In the genomic region with DNA sequence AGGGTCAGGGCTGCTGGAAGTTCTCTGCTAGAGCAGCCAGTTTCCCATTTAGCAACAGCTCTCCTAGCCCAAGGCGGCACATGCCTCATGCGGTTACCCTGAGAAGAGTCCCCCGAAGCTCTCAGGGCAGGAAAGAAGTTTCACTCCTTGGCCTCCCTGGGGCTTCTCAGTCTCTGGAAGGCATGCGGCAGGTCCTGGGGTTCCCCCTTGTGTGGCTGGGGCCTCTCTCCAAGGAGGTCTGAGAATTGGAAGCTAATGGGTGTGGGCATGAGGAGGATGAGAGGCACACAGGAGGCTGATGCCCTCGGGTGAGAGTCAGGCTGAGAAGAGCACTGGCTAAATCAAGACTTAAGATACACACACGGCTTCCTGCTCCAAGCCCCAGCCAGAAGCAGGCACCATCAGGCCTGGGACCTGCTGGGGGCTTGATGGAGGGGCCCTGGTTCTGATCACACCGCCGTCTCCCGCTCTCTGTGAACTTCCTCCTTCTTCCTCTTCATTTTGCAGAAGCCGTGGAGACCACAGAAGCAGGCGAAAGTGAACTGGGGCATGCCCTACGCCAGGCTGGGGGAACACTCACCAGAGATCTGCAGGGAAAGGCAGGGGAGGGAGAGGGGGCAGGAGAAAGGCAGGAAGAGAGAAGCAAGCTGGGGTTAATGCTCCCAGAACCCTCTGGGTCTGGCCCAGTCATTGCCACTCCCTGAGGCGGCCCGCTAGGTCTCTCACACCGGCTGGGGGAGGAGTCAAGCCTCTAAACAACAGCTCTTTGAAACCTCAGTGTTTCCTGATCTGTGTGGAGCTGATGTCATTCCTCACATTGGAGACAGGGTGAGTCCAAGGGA, we compare ENCODE assay signal across 1 cellular context.
A peak's percentile ranks its signal among the peaks of the same experiment; 100 is the strongest.
TF ChIP-seq lines count a peak whose summit lies in the region.

No MANE protein-coding gene starts in this region.

TF ChIP-seq in K562, 482 proteins besides CTCF, POLR2A, EP300 and RAD21 (continues in another document):
- 0 out of 4 replicates have a peak, but pooled peaks of 1 of the 2 experiments have one; percentile 14 for TF ChIP-seq HDAC1 (IDR thresholded peaks at IDR 0.05)
- TF ChIP-seq, protein P1, sequence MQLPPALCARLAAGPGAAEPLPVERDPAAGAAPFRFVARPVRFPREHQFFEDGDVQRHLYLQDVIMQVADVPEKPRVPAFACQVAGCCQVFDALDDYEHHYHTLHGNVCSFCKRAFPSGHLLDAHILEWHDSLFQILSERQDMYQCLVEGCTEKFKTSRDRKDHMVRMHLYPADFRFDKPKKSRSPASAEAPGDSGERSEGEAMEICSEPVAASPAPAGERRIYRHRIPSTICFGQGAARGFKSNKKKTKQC (CRISPR knock-in tag; IDR thresholded peaks at IDR 0.05), result 0 out of 2 replicates have a peak, but pooled peaks have one; percentile 19
- no peak for TF ChIP-seq ESRRB (CRISPR knock-in tag; IDR thresholded peaks at IDR 0.05; ENCODE audit: borderline replicate concordance)
- TF ChIP-seq SRF (CRISPR knock-in tag; IDR thresholded peaks at IDR 0.05), result 0 out of 4 replicates have a peak, but pooled peaks of 1 of the 2 experiments have one; percentile 14
- TF ChIP-seq ELF2 (CRISPR knock-in tag; IDR thresholded peaks at IDR 0.05), result 0 out of 2 replicates have a peak, but pooled peaks have one; percentile 17
- TF ChIP-seq SIX5 (IDR thresholded peaks at IDR 0.05; ENCODE audit: borderline replicate concordance in 1 of 2, insufficient read depth in 1 of 2, low read depth in 1 of 2, low read length in 2 of 2), result no peak
- TF ChIP-seq ETV5 (CRISPR knock-in tag; IDR thresholded peaks at IDR 0.05; ENCODE audit: low read depth), result 0 out of 2 replicates have a peak, but pooled peaks have one; percentile 36
- TF ChIP-seq PHF8 (IDR thresholded peaks at IDR 0.05; ENCODE audit: borderline replicate concordance, low read length), result peak; percentile 40; the same call in 1 of the 2 replicates
- TF ChIP-seq ILF3 (IDR thresholded peaks at IDR 0.05; ENCODE audit: borderline replicate concordance), result no peak
- TF ChIP-seq, protein P2, sequence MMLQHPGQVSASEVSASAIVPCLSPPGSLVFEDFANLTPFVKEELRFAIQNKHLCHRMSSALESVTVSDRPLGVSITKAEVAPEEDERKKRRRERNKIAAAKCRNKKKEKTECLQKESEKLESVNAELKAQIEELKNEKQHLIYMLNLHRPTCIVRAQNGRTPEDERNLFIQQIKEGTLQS (IDR thresholded peaks at IDR 0.05), result peak; percentile 74; the same call in 1 of the 2 replicates
- TF ChIP-seq, protein P2 (CRISPR knock-in tag; conservative IDR thresholded peaks at IDR 0.05), result no peak
- no peak for TF ChIP-seq NELFE (IDR thresholded peaks at IDR 0.05; ENCODE audit: insufficient read depth, insufficient read length)
- peak; percentile 37; the same call in 1 of the 2 replicates for TF ChIP-seq L3MBTL2 (IDR thresholded peaks at IDR 0.05)
- TF ChIP-seq, protein P3, sequence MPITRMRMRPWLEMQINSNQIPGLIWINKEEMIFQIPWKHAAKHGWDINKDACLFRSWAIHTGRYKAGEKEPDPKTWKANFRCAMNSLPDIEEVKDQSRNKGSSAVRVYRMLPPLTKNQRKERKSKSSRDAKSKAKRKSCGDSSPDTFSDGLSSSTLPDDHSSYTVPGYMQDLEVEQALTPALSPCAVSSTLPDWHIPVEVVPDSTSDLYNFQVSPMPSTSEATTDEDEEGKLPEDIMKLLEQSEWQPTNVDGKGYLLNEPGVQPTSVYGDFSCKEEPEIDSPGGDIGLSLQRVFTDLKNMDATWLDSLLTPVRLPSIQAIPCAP (CRISPR knock-in tag; IDR thresholded peaks at IDR 0.05; ENCODE audit: borderline replicate concordance), result no peak
- TF ChIP-seq, protein P4, sequence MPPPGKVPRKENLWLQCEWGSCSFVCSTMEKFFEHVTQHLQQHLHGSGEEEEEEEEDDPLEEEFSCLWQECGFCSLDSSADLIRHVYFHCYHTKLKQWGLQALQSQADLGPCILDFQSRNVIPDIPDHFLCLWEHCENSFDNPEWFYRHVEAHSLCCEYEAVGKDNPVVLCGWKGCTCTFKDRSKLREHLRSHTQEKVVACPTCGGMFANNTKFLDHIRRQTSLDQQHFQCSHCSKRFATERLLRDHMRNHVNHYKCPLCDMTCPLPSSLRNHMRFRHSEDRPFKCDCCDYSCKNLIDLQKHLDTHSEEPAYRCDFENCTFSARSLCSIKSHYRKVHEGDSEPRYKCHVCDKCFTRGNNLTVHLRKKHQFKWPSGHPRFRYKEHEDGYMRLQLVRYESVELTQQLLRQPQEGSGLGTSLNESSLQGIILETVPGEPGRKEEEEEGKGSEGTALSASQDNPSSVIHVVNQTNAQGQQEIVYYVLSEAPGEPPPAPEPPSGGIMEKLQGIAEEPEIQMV (tag; conservative IDR thresholded peaks at IDR 0.05; ENCODE audit: low read depth), result no peak
- TF ChIP-seq, protein P5, sequence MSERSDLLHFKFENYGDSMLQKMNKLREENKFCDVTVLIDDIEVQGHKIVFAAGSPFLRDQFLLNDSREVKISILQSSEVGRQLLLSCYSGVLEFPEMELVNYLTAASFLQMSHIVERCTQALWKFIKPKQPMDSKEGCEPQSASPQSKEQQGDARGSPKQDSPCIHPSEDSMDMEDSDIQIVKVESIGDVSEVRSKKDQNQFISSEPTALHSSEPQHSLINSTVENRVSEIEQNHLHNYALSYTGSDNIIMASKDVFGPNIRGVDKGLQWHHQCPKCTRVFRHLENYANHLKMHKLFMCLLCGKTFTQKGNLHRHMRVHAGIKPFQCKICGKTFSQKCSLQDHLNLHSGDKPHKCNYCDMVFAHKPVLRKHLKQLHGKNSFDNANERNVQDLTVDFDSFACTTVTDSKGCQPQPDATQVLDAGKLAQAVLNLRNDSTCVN (CRISPR knock-in tag; IDR thresholded peaks at IDR 0.05), result no peak
- TF ChIP-seq RCOR1 (IDR thresholded peaks at IDR 0.05; ENCODE audit: borderline replicate concordance in 1 of 2, low read depth in 2 of 2, low read length in 2 of 2), result no peak
- 0 out of 4 replicates have a peak, but pooled peaks of 1 of the 2 experiments have one; percentile 12 for TF ChIP-seq FOXA3 (CRISPR knock-in tag; conservative IDR thresholded peaks at IDR 0.05 in 1 of 2, IDR thresholded peaks at IDR 0.05 in 1 of 2)
- TF ChIP-seq, protein P6, sequence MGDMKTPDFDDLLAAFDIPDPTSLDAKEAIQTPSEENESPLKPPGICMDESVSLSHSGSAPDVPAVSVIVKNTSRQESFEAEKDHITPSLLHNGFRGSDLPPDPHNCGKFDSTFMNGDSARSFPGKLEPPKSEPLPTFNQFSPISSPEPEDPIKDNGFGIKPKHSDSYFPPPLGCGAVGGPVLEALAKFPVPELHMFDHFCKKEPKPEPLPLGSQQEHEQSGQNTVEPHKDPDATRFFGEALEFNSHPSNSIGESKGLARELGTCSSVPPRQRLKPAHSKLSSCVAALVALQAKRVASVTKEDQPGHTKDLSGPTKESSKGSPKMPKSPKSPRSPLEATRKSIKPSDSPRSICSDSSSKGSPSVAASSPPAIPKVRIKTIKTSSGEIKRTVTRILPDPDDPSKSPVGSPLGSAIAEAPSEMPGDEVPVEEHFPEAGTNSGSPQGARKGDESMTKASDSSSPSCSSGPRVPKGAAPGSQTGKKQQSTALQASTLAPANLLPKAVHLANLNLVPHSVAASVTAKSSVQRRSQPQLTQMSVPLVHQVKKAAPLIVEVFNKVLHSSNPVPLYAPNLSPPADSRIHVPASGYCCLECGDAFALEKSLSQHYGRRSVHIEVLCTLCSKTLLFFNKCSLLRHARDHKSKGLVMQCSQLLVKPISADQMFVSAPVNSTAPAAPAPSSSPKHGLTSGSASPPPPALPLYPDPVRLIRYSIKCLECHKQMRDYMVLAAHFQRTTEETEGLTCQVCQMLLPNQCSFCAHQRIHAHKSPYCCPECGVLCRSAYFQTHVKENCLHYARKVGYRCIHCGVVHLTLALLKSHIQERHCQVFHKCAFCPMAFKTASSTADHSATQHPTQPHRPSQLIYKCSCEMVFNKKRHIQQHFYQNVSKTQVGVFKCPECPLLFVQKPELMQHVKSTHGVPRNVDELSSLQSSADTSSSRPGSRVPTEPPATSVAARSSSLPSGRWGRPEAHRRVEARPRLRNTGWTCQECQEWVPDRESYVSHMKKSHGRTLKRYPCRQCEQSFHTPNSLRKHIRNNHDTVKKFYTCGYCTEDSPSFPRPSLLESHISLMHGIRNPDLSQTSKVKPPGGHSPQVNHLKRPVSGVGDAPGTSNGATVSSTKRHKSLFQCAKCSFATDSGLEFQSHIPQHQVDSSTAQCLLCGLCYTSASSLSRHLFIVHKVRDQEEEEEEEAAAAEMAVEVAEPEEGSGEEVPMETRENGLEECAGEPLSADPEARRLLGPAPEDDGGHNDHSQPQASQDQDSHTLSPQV (IDR thresholded peaks at IDR 0.05), result peak; percentile 27; the same call in 1 of the 2 replicates
- no peak for TF ChIP-seq SPI1 (IDR thresholded peaks at IDR 0.05; ENCODE audit: borderline replicate concordance, low read depth, low read length)
- TF ChIP-seq JUN (IDR thresholded peaks at IDR 0.05; ENCODE audit: borderline replicate concordance, low read depth, low read length), result peak; percentile 46; the same call in 1 of the 2 replicates
- TF ChIP-seq JUN (CRISPR knock-in tag; IDR thresholded peaks at IDR 0.05; ENCODE audit: borderline replicate concordance), result no peak
- TF ChIP-seq RNF2 (IDR thresholded peaks at IDR 0.05), result no peak
- TF ChIP-seq, protein P7, sequence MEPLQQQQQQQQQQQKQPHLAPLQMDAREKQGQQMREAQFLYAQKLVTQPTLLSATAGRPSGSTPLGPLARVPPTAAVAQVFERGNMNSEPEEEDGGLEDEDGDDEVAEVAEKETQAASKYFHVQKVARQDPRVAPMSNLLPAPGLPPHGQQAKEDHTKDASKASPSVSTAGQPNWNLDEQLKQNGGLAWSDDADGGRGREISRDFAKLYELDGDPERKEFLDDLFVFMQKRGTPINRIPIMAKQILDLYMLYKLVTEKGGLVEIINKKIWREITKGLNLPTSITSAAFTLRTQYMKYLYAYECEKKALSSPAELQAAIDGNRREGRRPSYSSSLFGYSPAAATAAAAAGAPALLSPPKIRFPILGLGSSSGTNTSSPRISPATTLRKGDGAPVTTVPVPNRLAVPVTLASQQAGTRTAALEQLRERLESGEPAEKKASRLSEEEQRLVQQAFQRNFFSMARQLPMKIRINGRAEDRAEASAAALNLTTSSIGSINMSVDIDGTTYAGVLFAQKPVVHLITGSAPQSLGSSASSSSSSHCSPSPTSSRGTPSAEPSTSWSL (CRISPR knock-in tag; IDR thresholded peaks at IDR 0.05; ENCODE audit: borderline replicate concordance), result no peak
- TF ChIP-seq MAZ (CRISPR knock-in tag; conservative IDR thresholded peaks at IDR 0.05 in 1 of 2, IDR thresholded peaks at IDR 0.05 in 1 of 2), result peak in 1 of 2 experiments; percentile 27; a peak in 1 of 4 replicates
- TF ChIP-seq, protein P8, sequence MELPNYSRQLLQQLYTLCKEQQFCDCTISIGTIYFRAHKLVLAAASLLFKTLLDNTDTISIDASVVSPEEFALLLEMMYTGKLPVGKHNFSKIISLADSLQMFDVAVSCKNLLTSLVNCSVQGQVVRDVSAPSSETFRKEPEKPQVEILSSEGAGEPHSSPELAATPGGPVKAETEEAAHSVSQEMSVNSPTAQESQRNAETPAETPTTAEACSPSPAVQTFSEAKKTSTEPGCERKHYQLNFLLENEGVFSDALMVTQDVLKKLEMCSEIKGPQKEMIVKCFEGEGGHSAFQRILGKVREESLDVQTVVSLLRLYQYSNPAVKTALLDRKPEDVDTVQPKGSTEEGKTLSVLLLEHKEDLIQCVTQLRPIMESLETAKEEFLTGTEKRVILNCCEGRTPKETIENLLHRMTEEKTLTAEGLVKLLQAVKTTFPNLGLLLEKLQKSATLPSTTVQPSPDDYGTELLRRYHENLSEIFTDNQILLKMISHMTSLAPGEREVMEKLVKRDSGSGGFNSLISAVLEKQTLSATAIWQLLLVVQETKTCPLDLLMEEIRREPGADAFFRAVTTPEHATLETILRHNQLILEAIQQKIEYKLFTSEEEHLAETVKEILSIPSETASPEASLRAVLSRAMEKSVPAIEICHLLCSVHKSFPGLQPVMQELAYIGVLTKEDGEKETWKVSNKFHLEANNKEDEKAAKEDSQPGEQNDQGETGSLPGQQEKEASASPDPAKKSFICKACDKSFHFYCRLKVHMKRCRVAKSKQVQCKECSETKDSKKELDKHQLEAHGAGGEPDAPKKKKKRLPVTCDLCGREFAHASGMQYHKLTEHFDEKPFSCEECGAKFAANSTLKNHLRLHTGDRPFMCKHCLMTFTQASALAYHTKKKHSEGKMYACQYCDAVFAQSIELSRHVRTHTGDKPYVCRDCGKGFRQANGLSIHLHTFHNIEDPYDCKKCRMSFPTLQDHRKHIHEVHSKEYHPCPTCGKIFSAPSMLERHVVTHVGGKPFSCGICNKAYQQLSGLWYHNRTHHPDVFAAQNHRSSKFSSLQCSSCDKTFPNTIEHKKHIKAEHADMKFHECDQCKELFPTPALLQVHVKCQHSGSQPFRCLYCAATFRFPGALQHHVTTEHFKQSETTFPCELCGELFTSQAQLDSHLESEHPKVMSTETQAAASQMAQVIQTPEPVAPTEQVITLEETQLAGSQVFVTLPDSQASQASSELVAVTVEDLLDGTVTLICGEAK (IDR thresholded peaks at IDR 0.05), result no peak
- TF ChIP-seq, protein P8 (CRISPR knock-in tag; IDR thresholded peaks at IDR 0.05), result no peak
- no peak for TF ChIP-seq NR2C2 (CRISPR knock-in tag; IDR thresholded peaks at IDR 0.05)
- TF ChIP-seq NR2C2 (tag; IDR thresholded peaks at IDR 0.05), result peak; percentile 30; the same call in 1 of the 2 replicates
- 0 out of 2 replicates have a peak, but pooled peaks have one; percentile 22 for TF ChIP-seq ZNF263 (CRISPR knock-in tag; IDR thresholded peaks at IDR 0.05; ENCODE audit: borderline replicate concordance)
- TF ChIP-seq CBX2 (IDR thresholded peaks at IDR 0.05; ENCODE audit: insufficient read depth, low read length, poor library complexity, severe bottlenecking), result no peak
